ENCODE assay signal across 8 cellular contexts in the genomic region with DNA sequence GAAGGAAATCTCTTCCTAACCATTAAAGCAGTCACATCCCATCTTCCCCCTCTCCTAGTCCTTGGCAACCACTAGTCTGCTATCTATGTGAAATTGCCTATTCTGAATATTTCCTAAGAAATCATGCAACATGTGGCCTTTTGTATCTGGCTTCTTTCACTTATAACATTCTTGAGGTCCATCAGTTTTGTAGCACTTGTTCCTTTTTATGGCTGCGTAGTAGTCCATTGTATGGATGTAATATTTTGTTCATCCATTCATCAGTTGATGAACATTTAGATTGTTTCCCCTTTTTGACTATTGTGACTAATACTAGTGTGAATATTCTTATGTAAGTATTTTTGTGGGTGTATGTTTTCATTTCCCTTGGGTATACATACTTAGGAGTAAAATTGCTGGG.
DNase-seq lines count a peak whose midpoint lies in the region; ATAC-seq, FAIRE-seq and TF ChIP-seq lines count a peak whose summit lies in the region.
"Not testable (repeated sequence)": the region's sequence is repeated elsewhere in the genome, so short reads cannot be mapped to it uniquely, and the experiment has no call there.

No MANE protein-coding gene starts in this region.

- in situ Hi-C loops in HepG2 (cut with HindIII; ENCODE audit: extremely low pct_ligation_motif_present, low pct_unique_long_range_greater_than_20kb) = not testable (repeated sequence)

- POLR2A ChIA-PET in PC-9 (lab: Charles Lee; ENCODE audit: unreplicated experiment); HepG2 (lab: Yijun Ruan, JAX): not testable (repeated sequence)

- H3K27me3 ChIP-seq in ACC112 (ENCODE audit: insufficient read depth, low read length); PC-9 (ENCODE audit: insufficient read depth, low read depth); astrocyte (ENCODE audit: insufficient read depth, low read length); HepG2 (ENCODE audit: control insufficient read depth in 1 of 2, insufficient read depth in 2 of 2, low read length in 2 of 2): not testable (repeated sequence)

- H3K27ac Mint-ChIP-seq in Calu3 (ENCODE audit: unreplicated experiment) = peak overlapping the region; percentile 79
- H3K27ac Mint-ChIP-seq in activated CD4-positive, alpha-beta T cell treated with anti-CD3 and anti-CD28 coated beads, Interleukin-2, amount 10 ng/mL, durations not matched to agents 24 days and 14 days = peak overlapping the region; percentile 44
- not testable (repeated sequence) for H3K27ac Mint-ChIP-seq in activated T-helper 1 cell treated with anti-CD3 and anti-CD28 coated beads, Interleukin-12 subunit alpha, Interleukin-12 subunit beta, Interleukin-2, Interleukin-4 antibody, amounts not matched to agents 30 ng/mL and 10 ng/mL and 1 ng/mL, durations not matched to agents 14 hours and 24 hours and 36 hours; astrocyte (ENCODE audit: unreplicated experiment); stimulated activated naive B cell treated with anti-CD40 and anti-IgM and Interleukin-4, amounts not matched to agents 10 μg/mL and 1 μg/mL and 100 μg/mL, for 72 hours

- not testable (repeated sequence) for BruUV-seq in Calu3 (replicated peaks; lab: Mats Ljungman, UMichigan); PC-9 (replicated peaks; lab: Mats Ljungman, UMichigan); HepG2 (replicated peaks; lab: Mats Ljungman, UMichigan)

- not testable (repeated sequence) for H3K9ac ChIP-seq in astrocyte (ENCODE audit: low read length); HepG2 (ENCODE audit: insufficient read depth, low read depth, low read length)

- FAIRE-seq in astrocyte (lab: Jason Lieb, UNC); HepG2 (lab: Jason Lieb, UNC): not testable (repeated sequence)

- not testable (repeated sequence) for H3K27ac ChIP-seq in ACC112 (ENCODE audit: low read depth, low read length); PC-9; astrocyte (ENCODE audit: low read depth, low read length); HepG2 (ENCODE audit: extremely low read length, insufficient read depth, low read length)

- not testable (repeated sequence) for TF ChIP-seq POLR2A in HepG2 (IDR thresholded peaks at IDR 0.05; ENCODE audit: insufficient read depth in 1 of 2, low read depth in 2 of 2, low read length in 2 of 2)

- H3K4me3 Mint-ChIP-seq in Calu3 (ENCODE audit: low read depth, unreplicated experiment) (peak overlapping the region; percentile 91), astrocyte (ENCODE audit: unreplicated experiment) (peak overlapping the region; percentile 1)
- H3K4me3 Mint-ChIP-seq in activated CD4-positive, alpha-beta T cell treated with anti-CD3 and anti-CD28 coated beads, Interleukin-2, amount 10 ng/mL, durations not matched to agents 24 days and 14 days = peak overlapping the region; percentile 97
- H3K4me3 Mint-ChIP-seq in activated T-helper 1 cell treated with anti-CD3 and anti-CD28 coated beads, Interleukin-12 subunit alpha, Interleukin-12 subunit beta, Interleukin-2, Interleukin-4 antibody, amounts not matched to agents 30 ng/mL and 10 ng/mL and 1 ng/mL, durations not matched to agents 14 hours and 24 hours and 36 hours = peak overlapping the region; percentile 90
- H3K4me3 Mint-ChIP-seq in stimulated activated naive B cell treated with anti-CD40 and anti-IgM and Interleukin-4, amounts not matched to agents 10 μg/mL and 1 μg/mL and 100 μg/mL, for 72 hours = peak overlapping the region; percentile 55 to 67

- peaks cover 37% of the 10 kb centered on the region for H3K4me1 Mint-ChIP-seq in Calu3 (ENCODE audit: low read depth, unreplicated experiment)
- H3K4me1 Mint-ChIP-seq in activated CD4-positive, alpha-beta T cell treated with anti-CD3 and anti-CD28 coated beads, Interleukin-2, amount 10 ng/mL, durations not matched to agents 24 days and 14 days = peaks cover 29% of the 10 kb centered on the region
- peaks cover 61% of the 10 kb centered on the region for H3K4me1 Mint-ChIP-seq in activated T-helper 1 cell treated with anti-CD3 and anti-CD28 coated beads, Interleukin-12 subunit alpha, Interleukin-12 subunit beta, Interleukin-2, Interleukin-4 antibody, amounts not matched to agents 30 ng/mL and 10 ng/mL and 1 ng/mL, durations not matched to agents 14 hours and 24 hours and 36 hours (ENCODE audit: low read depth)
- H3K4me1 Mint-ChIP-seq in astrocyte (ENCODE audit: low read depth, unreplicated experiment) = not testable (repeated sequence)
- H3K4me1 Mint-ChIP-seq in stimulated activated naive B cell treated with anti-CD40 and anti-IgM and Interleukin-4, amounts not matched to agents 10 μg/mL and 1 μg/mL and 100 μg/mL, for 72 hours = peaks cover 19 to 34% of the 10 kb centered on the region in 2 donors

- H3K9me3 Mint-ChIP-seq in Calu3 (ENCODE audit: low read depth, unreplicated experiment); activated CD4-positive, alpha-beta T cell treated with anti-CD3 and anti-CD28 coated beads, Interleukin-2, amount 10 ng/mL, durations not matched to agents 24 days and 14 days; astrocyte (ENCODE audit: unreplicated experiment); stimulated activated naive B cell treated with anti-CD40 and anti-IgM and Interleukin-4, amounts not matched to agents 10 μg/mL and 1 μg/mL and 100 μg/mL, for 72 hours: not testable (repeated sequence)
- peaks cover 15% of the 10 kb centered on the region for H3K9me3 Mint-ChIP-seq in activated T-helper 1 cell treated with anti-CD3 and anti-CD28 coated beads, Interleukin-12 subunit alpha, Interleukin-12 subunit beta, Interleukin-2, Interleukin-4 antibody, amounts not matched to agents 30 ng/mL and 10 ng/mL and 1 ng/mL, durations not matched to agents 14 hours and 24 hours and 36 hours

- not testable (repeated sequence) for H3K36me3 ChIP-seq in ACC112 (ENCODE audit: insufficient read depth, low read length); PC-9 (ENCODE audit: low read depth); astrocyte (ENCODE audit: insufficient read depth, low read length); HepG2 (replicated peaks in 1 of 2; ENCODE audit: control insufficient read depth in 1 of 2, insufficient read depth in 2 of 2, low read length in 2 of 2)

- not testable (repeated sequence) for H3K9me2 ChIP-seq in PC-9 (ENCODE audit: insufficient read depth)

- H4K20me1 ChIP-seq in PC-9 (ENCODE audit: insufficient read depth); astrocyte (ENCODE audit: insufficient read depth, low read length); HepG2 (ENCODE audit: insufficient read depth, low read length): not testable (repeated sequence)

- H3K4me2 ChIP-seq in PC-9 = peak overlapping the region; percentile 81
- not testable (repeated sequence) for H3K4me2 ChIP-seq in astrocyte (ENCODE audit: low read length)
- H3K4me2 ChIP-seq in HepG2 (ENCODE audit: low read depth, low read length) = peak overlapping the region; percentile 66; the same call in 1 of the 2 replicates

- H2AFZ ChIP-seq in ACC112 (ENCODE audit: low read length, unreplicated experiment); PC-9; astrocyte (ENCODE audit: low read depth, low read length); HepG2 (ENCODE audit: low read length): not testable (repeated sequence)

- H3K4me1 ChIP-seq in ACC112 (ENCODE audit: control insufficient read depth, insufficient read depth, low read length, unreplicated experiment); PC-9 (replicated peaks; ENCODE audit: insufficient read depth); astrocyte (ENCODE audit: insufficient read depth, low read length): not testable (repeated sequence)
- peaks cover 18% of the 10 kb centered on the region; the same call in 1 of the 2 replicates for H3K4me1 ChIP-seq in HepG2 (ENCODE audit: insufficient read depth, low read length)

- H3K9me3 ChIP-seq in PC-9 (ENCODE audit: insufficient read depth, low read depth); astrocyte (ENCODE audit: insufficient read depth, low read depth, low read length); HepG2 (ENCODE audit: low read length): not testable (repeated sequence)

- not testable (repeated sequence) for H3K79me2 ChIP-seq in ACC112 (ENCODE audit: control insufficient read depth, insufficient read depth, low read length, unreplicated experiment); astrocyte (ENCODE audit: insufficient read depth, low read length); HepG2 (ENCODE audit: insufficient read depth, low read length)
- peaks cover 10% of the 10 kb centered on the region for H3K79me2 ChIP-seq in PC-9 (ENCODE audit: low read depth)

- TF ChIP-seq RAD21 in HepG2 (CRISPR knock-in tag; IDR thresholded peaks at IDR 0.05) = not testable (repeated sequence)

- not testable (repeated sequence) for ATAC-seq in HepG2; stimulated activated naive B cell treated with anti-CD40 and anti-IgM and Interleukin-4, amounts not matched to agents 10 μg/mL and 1 μg/mL and 100 μg/mL, for 72 hours (replicated peaks)

- H3K4me3 ChIP-seq in ACC112 (ENCODE audit: low read depth, low read length) (peak overlapping the region; percentile 100; the same call in 1 of the 2 replicates), PC-9 (peak overlapping the region; percentile 74; the same call in 1 of the 2 replicates), HepG2 (replicated peaks in 1 of 3; ENCODE audit: insufficient read depth in 1 of 3, low read depth in 2 of 3, low read length in 3 of 3) (peak overlapping the region in 1 of 3 experiments; percentile 89; a peak in 1 of 6 replicates)
- not testable (repeated sequence) for H3K4me3 ChIP-seq in astrocyte (ENCODE audit: insufficient read depth, low read depth, low read length)

- DNase-seq in Calu3; PC-9; activated CD4-positive, alpha-beta T cell treated with anti-CD3 and anti-CD28 coated beads, Interleukin-2, amount 10 ng/mL, durations not matched to agents 24 days and 14 days; activated T-helper 1 cell treated with anti-CD3 and anti-CD28 coated beads, Interleukin-12 subunit alpha, Interleukin-12 subunit beta, Interleukin-2, Interleukin-4 antibody, amounts not matched to agents 30 ng/mL and 10 ng/mL and 1 ng/mL, durations not matched to agents 14 hours and 24 hours and 36 hours (ENCODE audit: low spot score); astrocyte (ENCODE audit: low read depth); HepG2 (ENCODE audit: low spot score); stimulated activated naive B cell treated with anti-CD40 and anti-IgM and Interleukin-4, amounts not matched to agents 10 μg/mL and 1 μg/mL and 100 μg/mL, for 72 hours: not testable (repeated sequence)

- not testable (repeated sequence) for H3K27me3 Mint-ChIP-seq in Calu3 (ENCODE audit: unreplicated experiment); activated CD4-positive, alpha-beta T cell treated with anti-CD3 and anti-CD28 coated beads, Interleukin-2, amount 10 ng/mL, durations not matched to agents 24 days and 14 days; activated T-helper 1 cell treated with anti-CD3 and anti-CD28 coated beads, Interleukin-12 subunit alpha, Interleukin-12 subunit beta, Interleukin-2, Interleukin-4 antibody, amounts not matched to agents 30 ng/mL and 10 ng/mL and 1 ng/mL, durations not matched to agents 14 hours and 24 hours and 36 hours (ENCODE audit: insufficient read depth); astrocyte (ENCODE audit: low read depth, unreplicated experiment); stimulated activated naive B cell treated with anti-CD40 and anti-IgM and Interleukin-4, amounts not matched to agents 10 μg/mL and 1 μg/mL and 100 μg/mL, for 72 hours

- 96% methylated on average over 1 of the region's 1 CpG for WGBS in HepG2 (ENCODE audit: low lambda C conversion rate)

- not testable (repeated sequence) for TF ChIP-seq CTCF in Calu3 (IDR thresholded peaks at IDR 0.05; ENCODE audit: unreplicated experiment); PC-9 (conservative IDR thresholded peaks at IDR 0.05); astrocyte (IDR thresholded peaks at IDR 0.05; ENCODE audit: insufficient read depth, low read depth, low read length); HepG2 (CRISPR knock-in tag; IDR thresholded peaks at IDR 0.05)

- TF ChIP-seq EP300 in HepG2 (IDR thresholded peaks at IDR 0.05; ENCODE audit: low read depth in 2 of 2, low read length in 2 of 2); HepG2 (CRISPR knock-in tag; IDR thresholded peaks at IDR 0.05; ENCODE audit: borderline replicate concordance): not testable (repeated sequence)

- intact Hi-C loops in Calu3 (cut with micrococcal nuclease; ENCODE audit: unreplicated experiment); HepG2 (cut with micrococcal nuclease; ENCODE audit: unreplicated experiment): not testable (repeated sequence)
- intact Hi-C loops in PC-9 (cut with micrococcal nuclease; ENCODE audit: unreplicated experiment) = loop anchor here (5.0 kb wide), 1 partner anchor 344 kb away; no protein-coding TSS in a partner anchor
- intact Hi-C loops in activated CD4-positive, alpha-beta T cell treated with anti-CD3 and anti-CD28 coated beads, Interleukin-2, amount 10 ng/mL, durations not matched to agents 24 days and 14 days (cut with micrococcal nuclease) = loop anchor here (5.0 to 10.0 kb wide), 3 partner anchors 96 to 1774 kb away; no protein-coding TSS in a partner anchor
- intact Hi-C loops in activated T-helper 1 cell treated with anti-CD3 and anti-CD28 coated beads, Interleukin-12 subunit alpha, Interleukin-12 subunit beta, Interleukin-2, Interleukin-4 antibody, amounts not matched to agents 30 ng/mL and 10 ng/mL and 1 ng/mL, durations not matched to agents 14 hours and 24 hours and 36 hours (cut with micrococcal nuclease) = loop anchor here (5.0 kb wide), 1 partner anchor 1776 kb away; no protein-coding TSS in a partner anchor

- H3K36me3 Mint-ChIP-seq in Calu3 (ENCODE audit: insufficient read depth, unreplicated experiment) = peaks cover 27% of the 10 kb centered on the region
- H3K36me3 Mint-ChIP-seq in activated CD4-positive, alpha-beta T cell treated with anti-CD3 and anti-CD28 coated beads, Interleukin-2, amount 10 ng/mL, durations not matched to agents 24 days and 14 days (ENCODE audit: low read depth) = peaks cover 21% of the 10 kb centered on the region
- H3K36me3 Mint-ChIP-seq in activated T-helper 1 cell treated with anti-CD3 and anti-CD28 coated beads, Interleukin-12 subunit alpha, Interleukin-12 subunit beta, Interleukin-2, Interleukin-4 antibody, amounts not matched to agents 30 ng/mL and 10 ng/mL and 1 ng/mL, durations not matched to agents 14 hours and 24 hours and 36 hours (ENCODE audit: low read depth) = peaks cover 32% of the 10 kb centered on the region
- not testable (repeated sequence) for H3K36me3 Mint-ChIP-seq in astrocyte (ENCODE audit: low read depth, unreplicated experiment)
- peaks cover 16 to 20% of the 10 kb centered on the region in 2 donors for H3K36me3 Mint-ChIP-seq in stimulated activated naive B cell treated with anti-CD40 and anti-IgM and Interleukin-4, amounts not matched to agents 10 μg/mL and 1 μg/mL and 100 μg/mL, for 72 hours

- CTCF ChIA-PET in Calu3 (lab: Charles Lee); PC-9 (lab: Charles Lee); HepG2 (lab: Yijun Ruan, JAX; ENCODE audit: low intra/inter-chr PET ratio, low total read pairs): not testable (repeated sequence)

- not testable (repeated sequence) for H3F3A ChIP-seq in PC-9 (ENCODE audit: insufficient read depth, low read depth)

Comparison
In these comparisons a context has a peak if more than half of its experiments do, and no peak if none do; other contexts are left out.
1. H3K4me3 Mint-ChIP-seq: peak in every context shown above with its lines; median percentile 97 in activated CD4-positive, alpha-beta T cell treated with anti-CD3 and anti-CD28 coated beads, Interleukin-2, amount 10 ng/mL, durations not matched to agents 24 days and 14 days; 91 in Calu3; 90 in activated T-helper 1 cell treated with anti-CD3 and anti-CD28 coated beads, Interleukin-12 subunit alpha, Interleukin-12 subunit beta, Interleukin-2, Interleukin-4 antibody, amounts not matched to agents 30 ng/mL and 10 ng/mL and 1 ng/mL, durations not matched to agents 14 hours and 24 hours and 36 hours; 61 in stimulated activated naive B cell treated with anti-CD40 and anti-IgM and Interleukin-4, amounts not matched to agents 10 μg/mL and 1 μg/mL and 100 μg/mL, for 72 hours; 1 in astrocyte.